In genomic region chr4:153008578-153009199, GRCh38 we compare ENCODE assay signal across 15 cellular contexts.
DNase-seq lines count a peak whose midpoint lies in the region; ATAC-seq and TF ChIP-seq lines count a peak whose summit lies in the region.
"Had no signal": no experiment of that assay in that cellular context is flagged by ENCODE, and none has a peak within 500 bp of the region (broad histone marks: within the 10 kb centered on the region; RNA-seq: fewer than 3 reads in every experiment).

No MANE protein-coding gene starts in this region.

- H3K4me1 ChIP-seq in mammary epithelial cell (ENCODE audit: insufficient read depth, low read length): no peaks in the 10 kb centered on the region
- H3K4me1 ChIP-seq: right lobe of liver had no signal

- no TSS peak for BruUV-seq in mammary epithelial cell (replicated peaks; lab: Mats Ljungman, UMichigan)

- H3K4me3 ChIP-seq in mammary epithelial cell (replicated peaks in 1 of 3; ENCODE audit: insufficient read depth in 1 of 3, low read depth in 2 of 3, low read length in 3 of 3): no peak overlapping the region
- H3K4me3 ChIP-seq: dorsolateral prefrontal cortex, right lobe of liver had no signal

- dilution Hi-C loops in mammary epithelial cell (cut with HindIII; ENCODE audit: low sequenced_read_pairs): no loop called here

- no peak overlapping the region for H3K4me2 ChIP-seq in mammary epithelial cell (ENCODE audit: insufficient read depth, low read depth, low read length)

- CTCF ChIA-PET in mammary epithelial cell (lab: Charles Lee; ENCODE audit: low non-redundant PET): no interaction called here

- H3K36me3 Mint-ChIP-seq in IgD-negative memory B cell: peaks cover 8% of the 10 kb centered on the region
- H3K36me3 Mint-ChIP-seq: type B pancreatic cell had no signal

- H3K27ac ChIP-seq in mammary epithelial cell (ENCODE audit: insufficient read depth, low read depth, low read length): no peak overlapping the region
- H3K27ac ChIP-seq: dorsolateral prefrontal cortex, right lobe of liver had no signal

- H3K9ac ChIP-seq in mammary epithelial cell (ENCODE audit: insufficient read depth, low read length): no peak overlapping the region

- peaks cover 3 to 17% (median 17%) of the 10 kb centered on the region in 3 donors for H3K9me3 Mint-ChIP-seq in IgD-negative memory B cell
- H3K9me3 Mint-ChIP-seq: type B pancreatic cell had no signal

- H3K4me3 Mint-ChIP-seq in IgD-negative memory B cell: peak overlapping the region; percentile 16 to 91 (median 70)
- H3K4me3 Mint-ChIP-seq: naive thymus-derived CD8-positive, alpha-beta T cell; type B pancreatic cell had no signal

- no peaks in the 10 kb centered on the region for H3K27me3 Mint-ChIP-seq in IgD-negative memory B cell
- H3K27me3 Mint-ChIP-seq: naive thymus-derived CD8-positive, alpha-beta T cell; type B pancreatic cell had no signal

- DNase-seq in cerebellum (ENCODE audit: low spot score): no peak
- no peak for DNase-seq in mammary epithelial cell
- DNase-seq in GDM1 (lab: John Stamatoyannopoulos, UW): no peak
- no peak for DNase-seq in NK-92 (lab: John Stamatoyannopoulos, UW; ENCODE audit: unreplicated experiment)
- DNase-seq: activated CD8-positive, alpha-beta memory T cell treated with anti-CD3 and anti-CD28 coated beads, Interleukin-2, amount 50 U/mL, for 48 hours; dorsolateral prefrontal cortex; naive thymus-derived CD8-positive, alpha-beta T cell; NCI-H1092; NCI-H510A treated with DMSO at 0.1 percent for 48 hours; right lobe of liver had no signal

- H4K20me1 ChIP-seq in mammary epithelial cell (ENCODE audit: insufficient read depth, low read length): no peaks in the 10 kb centered on the region

- H3K27me3 ChIP-seq in mammary epithelial cell (ENCODE audit: insufficient read depth, low read length): no peaks in the 10 kb centered on the region
- H3K27me3 ChIP-seq: right lobe of liver had no signal

- H3K36me3 ChIP-seq in mammary epithelial cell (ENCODE audit: insufficient read depth, low read length): no peaks in the 10 kb centered on the region
- H3K36me3 ChIP-seq: right lobe of liver had no signal

- H2AFZ ChIP-seq in mammary epithelial cell (ENCODE audit: low read depth, low read length): no peak overlapping the region

- peak; percentile 76 for ATAC-seq in GM18498 (IDR thresholded peaks at IDR 0.05; ENCODE audit: unreplicated experiment)
- ATAC-seq in GM19467 (IDR thresholded peaks at IDR 0.05; ENCODE audit: unreplicated experiment): peak; percentile 71
- peak; percentile 78 for ATAC-seq in HG02870 (IDR thresholded peaks at IDR 0.05; ENCODE audit: unreplicated experiment)
- ATAC-seq: naive thymus-derived CD8-positive, alpha-beta T cell; right lobe of liver had no signal

- 93% methylated on average over 15 of the region's 15 CpGs for WGBS in mammary epithelial cell (ENCODE audit: low coverage, missing lambda C conversion rate)

- intact Hi-C loops in mammary epithelial cell (cut with micrococcal nuclease): no loop called here

- in situ Hi-C loops in mammary epithelial cell (cut with MboI; ENCODE audit: low sequenced_read_pairs in 2 of 2): no loop called here

- peak overlapping the region; percentile 9 to 59 (median 46) for H3K27ac Mint-ChIP-seq in IgD-negative memory B cell
- H3K27ac Mint-ChIP-seq: naive thymus-derived CD8-positive, alpha-beta T cell; type B pancreatic cell had no signal

- no peak for TF ChIP-seq CTCF in mammary epithelial cell (conservative IDR thresholded peaks at IDR 0.05 in 1 of 2, IDR thresholded peaks at IDR 0.05 in 1 of 2; ENCODE audit: extremely low read depth in 1 of 2, insufficient read depth in 1 of 2, low read depth in 1 of 2, low read length in 2 of 2)

- H3K79me2 ChIP-seq in mammary epithelial cell (ENCODE audit: insufficient read depth, low read length): no peaks in the 10 kb centered on the region

- H3K4me1 Mint-ChIP-seq in IgD-negative memory B cell: peaks cover 43 to 46% (median 44%) of the 10 kb centered on the region in 3 donors

- H3K9me3 ChIP-seq in mammary epithelial cell (replicated peaks; ENCODE audit: insufficient read depth, low read length): no peaks in the 10 kb centered on the region
- H3K9me3 ChIP-seq: right lobe of liver had no signal
